15 cellular contexts compared by ENCODE assay signal in genomic region chr17:81083125-81083765, GRCh38. TPM values are rescaled to one million over a fixed set of nuclear protein-coding genes. Genes with fewer than 3 reads are reported as not detected.
DNase-seq lines count a peak whose midpoint lies in the region; ATAC-seq and TF ChIP-seq lines count a peak whose summit lies in the region.
"Had no signal": no experiment of that assay in that cellular context is flagged by ENCODE, and none has a peak within 500 bp of the region (broad histone marks: within the 10 kb centered on the region; RNA-seq: fewer than 3 reads in every experiment).

No MANE protein-coding gene starts in this region.

- WGBS in heart right ventricle, 2 donors: 59 to 72% methylated on average over 27 of the region's 27 CpGs

- TF ChIP-seq CTCF in brain (conservative IDR thresholded peaks at IDR 0.05) (no peak), heart right ventricle (IDR thresholded peaks at IDR 0.05) (no peak), neural crest cell (conservative IDR thresholded peaks at IDR 0.05) (no peak), upper lobe of right lung (IDR thresholded peaks at IDR 0.05) (no peak)

- DNase-seq in heart right ventricle (peak in 1 of 2 donors; percentile 54), neural crest cell (ENCODE audit: low read depth, low spot score) (no peak), upper lobe of right lung (peak; percentile 88), SIG-M5 treated with dmso at 0.1 percent for 504 hours (lab: John Stamatoyannopoulos, UW; ENCODE audit: unreplicated experiment) (no peak), COLO829 (ENCODE audit: low spot score) (no peak)
- DNase-seq: COR-L47, immature natural killer cell, Kasumi-1, NCI-H2171, PC-3, T-helper 17 cell had no signal

- H3K9me3 ChIP-seq in heart right ventricle (no peaks in the 10 kb centered on the region), upper lobe of right lung (no peaks in the 10 kb centered on the region)

- no peak overlapping the region for H3K4me3 Mint-ChIP-seq in brain
- no peak overlapping the region for H3K4me3 Mint-ChIP-seq in neural crest cell
- H3K4me3 Mint-ChIP-seq: central memory CD8-positive, alpha-beta T cell; immature natural killer cell; stimulated activated naive CD8-positive, alpha-beta T cell treated with anti-CD3 and anti-CD28 coated beads, Interleukin-15, Interleukin-2, amounts not matched to agents 100 ng/mL and 50 ng/mL, for 24 hours; T-helper 17 cell had no signal

- ATAC-seq in heart right ventricle (peak; percentile 10 to 72 (median 53)), upper lobe of right lung (peak; percentile 72), HG03095 (IDR thresholded peaks at IDR 0.05; ENCODE audit: unreplicated experiment) (no peak)
- ATAC-seq: PC-3, T-helper 17 cell had no signal

- H3K27me3 ChIP-seq in heart right ventricle (no peaks in the 10 kb centered on the region), upper lobe of right lung (no peaks in the 10 kb centered on the region)

- no peaks in the 10 kb centered on the region for H3K9me3 Mint-ChIP-seq in brain
- H3K9me3 Mint-ChIP-seq in neural crest cell: no peaks in the 10 kb centered on the region
- H3K9me3 Mint-ChIP-seq: central memory CD8-positive, alpha-beta T cell; immature natural killer cell; stimulated activated naive CD8-positive, alpha-beta T cell treated with anti-CD3 and anti-CD28 coated beads, Interleukin-15, Interleukin-2, amounts not matched to agents 100 ng/mL and 50 ng/mL, for 24 hours had no signal

- peaks cover 0 to 30% (median 0%) of the 10 kb centered on the region in 9 donors for H3K36me3 ChIP-seq in heart right ventricle
- peaks cover 26% of the 10 kb centered on the region for H3K36me3 ChIP-seq in upper lobe of right lung

- H3K27me3 Mint-ChIP-seq in brain (no peaks in the 10 kb centered on the region), neural crest cell (ENCODE audit: low read depth) (no peaks in the 10 kb centered on the region)
- H3K27me3 Mint-ChIP-seq: central memory CD8-positive, alpha-beta T cell; stimulated activated naive CD8-positive, alpha-beta T cell treated with anti-CD3 and anti-CD28 coated beads, Interleukin-15, Interleukin-2, amounts not matched to agents 100 ng/mL and 50 ng/mL, for 24 hours; T-helper 17 cell had no signal

- peak overlapping the region in 1 of 10 donors; percentile 0 for H3K4me3 ChIP-seq in heart right ventricle
- H3K4me3 ChIP-seq in upper lobe of right lung: no peak overlapping the region

- H3K36me3 Mint-ChIP-seq in brain (peaks cover 24% of the 10 kb centered on the region), neural crest cell (ENCODE audit: low read depth) (no peaks in the 10 kb centered on the region)
- H3K36me3 Mint-ChIP-seq: immature natural killer cell had no signal

- H3K4me1 Mint-ChIP-seq in brain: peaks cover 34% of the 10 kb centered on the region
- H3K4me1 Mint-ChIP-seq in neural crest cell: peaks cover 5% of the 10 kb centered on the region
- H3K4me1 Mint-ChIP-seq: central memory CD8-positive, alpha-beta T cell had no signal

- H3K4me1 ChIP-seq in heart right ventricle: peaks cover 10 to 43% (median 33%) of the 10 kb centered on the region in 9 donors
- H3K4me1 ChIP-seq in upper lobe of right lung: peaks cover 40% of the 10 kb centered on the region

- H3K27ac Mint-ChIP-seq in brain (peak overlapping the region in 4 of 5 experiments; percentile 55 to 93 (median 88)), neural crest cell (ENCODE audit: unreplicated experiment) (peak overlapping the region; percentile 43)
- H3K27ac Mint-ChIP-seq: immature natural killer cell; stimulated activated naive CD8-positive, alpha-beta T cell treated with anti-CD3 and anti-CD28 coated beads, Interleukin-15, Interleukin-2, amounts not matched to agents 100 ng/mL and 50 ng/mL, for 24 hours; T-helper 17 cell had no signal

- intact Hi-C loops in heart right ventricle (cut with DNase I) (loop anchor here in 1 of 10 donors (5.0 kb wide), 1 partner anchor 46 kb away; the partner anchor contains the start of gene BAIAP2), upper lobe of right lung (cut with DNase I) (no loop called here)

- peak overlapping the region in 9 of 10 donors; percentile 57 to 87 (median 73) for H3K27ac ChIP-seq in heart right ventricle
- H3K27ac ChIP-seq in upper lobe of right lung: peak overlapping the region; percentile 79

RNA-seq across cellular contexts. Expression of gene BAIAP2, which starts 48.3 kb away (rescaled TPM):
- 87.8 TPM for polyA plus RNA-seq in brain (ENCODE audit: insufficient read depth, low read depth, low replicate concordance)
- total RNA-seq in heart right ventricle: 10 to 100 TPM in 9 of 10 donors, 1 to 10 TPM in 1; 9.5 to 25.8 (median 13.8) TPM
- polyA plus RNA-seq in heart right ventricle: 10 to 100 TPM; 16.1 to 18.7 TPM
- total RNA-seq in neural crest cell: 47.5 and 53.6 TPM in 2 replicates
- total RNA-seq in upper lobe of right lung: 139 TPM
